Comparison of ENCODE assay signal across 23 cellular contexts in genomic region chr1:160756617-160757206, GRCh38. TPM values are rescaled to one million over a fixed set of nuclear protein-coding genes. Genes with fewer than 3 reads are reported as not detected.
A peak's percentile ranks its signal among the peaks of the same experiment; 100 is the strongest.
DNase-seq lines count a peak whose midpoint lies in the region; ATAC-seq and TF ChIP-seq lines count a peak whose summit lies in the region.
"Had no signal": no experiment of that assay in that cellular context is flagged by ENCODE, and none has a peak within 500 bp of the region (broad histone marks: within the 10 kb centered on the region; RNA-seq: fewer than 3 reads in every experiment).

No MANE protein-coding gene starts in this region.

- CTCF ChIA-PET in activated naive CD4-positive, alpha-beta T cell treated with anti-CD3 and anti-CD28 coated beads for 36 hours (lab: Charles Lee) = interaction anchor here (0.7 to 4.9 kb wide), 5 partner anchors 10 to 75 kb away, joined by 3 to 30 read pairs (median 3); no protein-coding TSS in a partner anchor

- POLR2A ChIA-PET in activated naive CD8-positive, alpha-beta T cell treated with anti-CD3 and anti-CD28 coated beads, Interleukin-2, amount 10 ng/mL, durations not matched to agents 7 days and 5 days (lab: Charles Lee) = interaction anchor here (0.6 to 2.7 kb wide), 10 partner anchors 9 to 81 kb away, joined by 3 to 24 read pairs (median 4); partner anchors contain the start of genes CD48 and SLAMF7

- H3K27me3 Mint-ChIP-seq in activated naive CD4-positive, alpha-beta T cell treated with anti-CD3 and anti-CD28 coated beads for 36 hours (ENCODE audit: low read depth) = no peaks in the 10 kb centered on the region
- no peaks in the 10 kb centered on the region for H3K27me3 Mint-ChIP-seq in activated naive CD8-positive, alpha-beta T cell treated with anti-CD3 and anti-CD28 coated beads, Interleukin-2, amount 10 ng/mL, durations not matched to agents 7 days and 5 days
- H3K27me3 Mint-ChIP-seq: stimulated activated memory B cell treated with anti-CD40 and anti-IgM and Interleukin-4, amounts not matched to agents 10 μg/mL and 1 μg/mL and 100 μg/mL, for 72 hours had no signal

- H3K36me3 Mint-ChIP-seq in activated naive CD4-positive, alpha-beta T cell treated with anti-CD3 and anti-CD28 coated beads for 36 hours (ENCODE audit: low read depth) = peaks cover 25% of the 10 kb centered on the region
- H3K36me3 Mint-ChIP-seq in activated naive CD8-positive, alpha-beta T cell treated with anti-CD3 and anti-CD28 coated beads, Interleukin-2, amount 10 ng/mL, durations not matched to agents 7 days and 5 days = peaks cover 44% of the 10 kb centered on the region
- H3K36me3 Mint-ChIP-seq: type B pancreatic cell had no signal

- DNase-seq in activated naive CD4-positive, alpha-beta T cell treated with anti-CD3 and anti-CD28 coated beads for 36 hours = no peak
- DNase-seq in activated naive CD4-positive, alpha-beta T cell treated with Interleukin-2 at 50 U/mL for 16 hours = no peak
- no peak for DNase-seq in activated naive CD8-positive, alpha-beta T cell treated with anti-CD3 and anti-CD28 coated beads, Interleukin-2, amount 10 ng/mL, durations not matched to agents 7 days and 5 days
- no peak for DNase-seq in GM20000 (ENCODE audit: low spot score)
- no peak for DNase-seq in NK-92 (lab: John Stamatoyannopoulos, UW; ENCODE audit: unreplicated experiment)
- DNase-seq in NCI-H1048 (lab: John Stamatoyannopoulos, UW) = no peak
- DNase-seq in T1000 (lab: John Stamatoyannopoulos, UW) = no peak
- DNase-seq: activated effector memory CD4-positive, alpha-beta T cell treated with anti-CD3 and anti-CD28 coated beads, Interleukin-2, amount 50 U/mL, for 16 hours; DMS79 treated with DMSO at 0.1 percent for 48 hours; GOT3; heart left ventricle; left ventricle myocardium superior; NCI-H1417 treated with DMSO at 0.1 percent for 48 hours; NCI-H226; nucleus accumbens had no signal

- H3K9me3 Mint-ChIP-seq in activated naive CD4-positive, alpha-beta T cell treated with anti-CD3 and anti-CD28 coated beads for 36 hours = peaks cover 6% of the 10 kb centered on the region
- peaks cover 18% of the 10 kb centered on the region for H3K9me3 Mint-ChIP-seq in activated naive CD8-positive, alpha-beta T cell treated with anti-CD3 and anti-CD28 coated beads, Interleukin-2, amount 10 ng/mL, durations not matched to agents 7 days and 5 days
- H3K9me3 Mint-ChIP-seq: stimulated activated memory B cell treated with anti-CD40 and anti-IgM and Interleukin-4, amounts not matched to agents 10 μg/mL and 1 μg/mL and 100 μg/mL, for 72 hours; type B pancreatic cell had no signal

- H3K4me1 Mint-ChIP-seq in activated naive CD4-positive, alpha-beta T cell treated with anti-CD3 and anti-CD28 coated beads for 36 hours (ENCODE audit: low read depth) = peaks cover 59% of the 10 kb centered on the region
- H3K4me1 Mint-ChIP-seq in activated naive CD8-positive, alpha-beta T cell treated with anti-CD3 and anti-CD28 coated beads, Interleukin-2, amount 10 ng/mL, durations not matched to agents 7 days and 5 days = peaks cover 44% of the 10 kb centered on the region

- H3K4me3 Mint-ChIP-seq in activated naive CD4-positive, alpha-beta T cell treated with anti-CD3 and anti-CD28 coated beads for 36 hours = no peak overlapping the region
- H3K4me3 Mint-ChIP-seq in activated naive CD8-positive, alpha-beta T cell treated with anti-CD3 and anti-CD28 coated beads, Interleukin-2, amount 10 ng/mL, durations not matched to agents 7 days and 5 days = peak overlapping the region; percentile 60
- H3K4me3 Mint-ChIP-seq: stimulated activated memory B cell treated with anti-CD40 and anti-IgM and Interleukin-4, amounts not matched to agents 10 μg/mL and 1 μg/mL and 100 μg/mL, for 72 hours; type B pancreatic cell had no signal

- peak; percentile 18 for ATAC-seq in GM19467 (IDR thresholded peaks at IDR 0.05; ENCODE audit: unreplicated experiment)
- no peak for ATAC-seq in activated naive CD8-positive, alpha-beta T cell treated with anti-CD3 and anti-CD28 coated beads, Interleukin-2, amount 10 ng/mL, durations not matched to agents 7 days and 5 days (ENCODE audit: low read depth)
- ATAC-seq: heart left ventricle, HepG2, left ventricle myocardium superior had no signal

- intact Hi-C loops in activated naive CD4-positive, alpha-beta T cell treated with anti-CD3 and anti-CD28 coated beads for 36 hours (cut with micrococcal nuclease) = loop anchor here (1.0 kb wide), 1 partner anchor 11 kb away; no protein-coding TSS in a partner anchor

- H3K27ac Mint-ChIP-seq in activated naive CD4-positive, alpha-beta T cell treated with anti-CD3 and anti-CD28 coated beads for 36 hours = peak overlapping the region; percentile 87
- peak overlapping the region; percentile 95 for H3K27ac Mint-ChIP-seq in activated naive CD8-positive, alpha-beta T cell treated with anti-CD3 and anti-CD28 coated beads, Interleukin-2, amount 10 ng/mL, durations not matched to agents 7 days and 5 days
- H3K27ac Mint-ChIP-seq: type B pancreatic cell had no signal

- no peak for TF ChIP-seq CTCF in GM20000 (IDR thresholded peaks at IDR 0.05; ENCODE audit: extremely low read depth, missing control alignments)

RNA-seq across cellular contexts. Expression of gene SLAMF7, which starts 17.7 kb away (rescaled TPM):
- 10 to 100 TPM; 79.9 to 82.2 TPM for total RNA-seq in activated naive CD4-positive, alpha-beta T cell treated with anti-CD3 and anti-CD28 coated beads for 36 hours
- total RNA-seq in activated naive CD8-positive, alpha-beta T cell treated with anti-CD3 and anti-CD28 coated beads, Interleukin-2, amount 10 ng/mL, durations not matched to agents 7 days and 5 days = 100 to 1,000 TPM; 124 to 137 TPM
- total RNA-seq: ascending aorta, chondrocyte, HepG2, renal cortical epithelial cell, RPMI7951 had no signal

RNA-seq across cellular contexts. Expression of gene LY9, which starts 39.3 kb away (rescaled TPM):
- total RNA-seq in activated naive CD4-positive, alpha-beta T cell treated with anti-CD3 and anti-CD28 coated beads for 36 hours = 10 to 100 TPM; 19.5 to 19.6 TPM
- 10 to 100 TPM; 70.9 to 73.6 TPM for total RNA-seq in activated naive CD8-positive, alpha-beta T cell treated with anti-CD3 and anti-CD28 coated beads, Interleukin-2, amount 10 ng/mL, durations not matched to agents 7 days and 5 days
- total RNA-seq: chondrocyte, HepG2, left ventricle myocardium superior, renal cortical epithelial cell, RPMI7951 had no signal

RNA-seq across cellular contexts. Expression of gene CD48, which starts 45.1 kb away (rescaled TPM):
- total RNA-seq in activated naive CD4-positive, alpha-beta T cell treated with anti-CD3 and anti-CD28 coated beads for 36 hours = 100 to 1,000 TPM; 338 to 340 TPM
- 100 to 1,000 TPM; 379 to 386 TPM for total RNA-seq in activated naive CD8-positive, alpha-beta T cell treated with anti-CD3 and anti-CD28 coated beads, Interleukin-2, amount 10 ng/mL, durations not matched to agents 7 days and 5 days
- total RNA-seq: ascending aorta, chondrocyte, HepG2, renal cortical epithelial cell, RPMI7951 had no signal
